12 cellular contexts compared by ENCODE assay signal in the genomic region with DNA sequence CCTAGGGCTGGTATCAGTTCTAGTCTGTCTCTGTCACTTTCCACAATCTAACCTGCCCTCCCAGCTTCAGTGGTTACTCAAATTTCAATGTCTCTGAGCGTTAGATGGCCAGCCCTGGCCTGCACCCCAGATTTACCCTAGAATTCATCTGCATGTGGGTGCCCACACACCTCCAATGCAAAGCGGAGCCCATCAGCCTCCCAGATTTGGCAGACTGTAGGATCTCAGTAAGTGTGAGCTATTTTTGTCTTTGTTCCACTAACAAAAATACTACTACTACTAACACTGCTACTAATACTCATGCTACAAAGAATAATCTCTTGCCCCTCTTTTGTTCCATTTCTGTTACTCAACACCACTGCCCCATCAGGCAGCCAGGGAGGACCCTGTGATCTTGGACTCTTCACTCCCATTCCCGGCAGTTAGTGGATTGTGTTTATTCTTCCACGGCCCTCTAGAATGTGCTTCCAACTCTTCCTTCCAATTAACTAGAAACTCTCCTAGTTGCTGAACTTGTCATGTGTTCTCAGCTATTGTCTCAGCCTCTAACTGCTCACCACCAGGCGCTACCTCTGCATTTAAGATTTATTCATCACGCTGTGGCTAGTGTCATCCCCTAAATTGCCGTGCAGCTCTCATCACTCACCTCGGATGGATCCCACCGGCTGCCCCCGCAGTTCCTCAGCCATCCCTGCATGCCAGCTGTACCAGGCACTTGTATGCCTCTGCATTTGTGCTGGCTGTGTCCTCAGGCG.
DNase-seq lines count a peak whose midpoint lies in the region; ATAC-seq and TF ChIP-seq lines count a peak whose summit lies in the region.
"Had no signal": no experiment of that assay in that cellular context is flagged by ENCODE, and none has a peak within 500 bp of the region (broad histone marks: within the 10 kb centered on the region; RNA-seq: fewer than 3 reads in every experiment).

No MANE protein-coding gene starts in this region.

- TF ChIP-seq CTCF in C4-2B (conservative IDR thresholded peaks at IDR 0.05) (no peak), left ventricle myocardium inferior (IDR thresholded peaks at IDR 0.05; ENCODE audit: borderline replicate concordance) (no peak), prostate gland (IDR thresholded peaks at IDR 0.05) (no peak), brain microvascular endothelial cell (IDR thresholded peaks at IDR 0.05; ENCODE audit: low read depth, low read length, missing control alignments) (no peak)

- intact Hi-C loops in left ventricle myocardium inferior (cut with micrococcal nuclease), result no loop called here
- intact Hi-C loops in prostate gland (cut with DNase I), result loop anchor here (5.0 kb wide), 1 partner anchor 72 kb away; no protein-coding TSS in a partner anchor

- peaks cover 12% of the 10 kb centered on the region for H3K36me3 ChIP-seq in left ventricle myocardium inferior
- H3K36me3 ChIP-seq in prostate gland, result no peaks in the 10 kb centered on the region
- H3K36me3 ChIP-seq in brain microvascular endothelial cell (replicated peaks), result no peaks in the 10 kb centered on the region

- in situ Hi-C loops in brain microvascular endothelial cell (cut with HindIII; ENCODE audit: low pct_ligation_motif_present, low sequenced_read_pairs), result no loop called here

- H3K36me3 Mint-ChIP-seq in activated CD8-positive, alpha-beta T cell treated with anti-CD3 and anti-CD28 coated beads, Interleukin-2, amount 10 ng/mL, durations not matched to agents 7 days and 5 days (ENCODE audit: low read depth), result peaks cover 87% of the 10 kb centered on the region

- no peaks in the 10 kb centered on the region for H3K9me3 Mint-ChIP-seq in activated CD8-positive, alpha-beta T cell treated with anti-CD3 and anti-CD28 coated beads, Interleukin-2, amount 10 ng/mL, durations not matched to agents 7 days and 5 days (ENCODE audit: insufficient read depth)

- H3K27me3 ChIP-seq in left ventricle myocardium inferior (ENCODE audit: low read depth) (no peaks in the 10 kb centered on the region), prostate gland (replicated peaks; ENCODE audit: insufficient read depth) (no peaks in the 10 kb centered on the region), brain microvascular endothelial cell (replicated peaks) (no peaks in the 10 kb centered on the region)

- no peaks in the 10 kb centered on the region for H3K27me3 Mint-ChIP-seq in activated CD8-positive, alpha-beta T cell treated with anti-CD3 and anti-CD28 coated beads, Interleukin-2, amount 10 ng/mL, durations not matched to agents 7 days and 5 days (ENCODE audit: low read depth)

- WGBS in prostate gland, result 72% methylated on average over 11 of the region's 11 CpGs

- peak overlapping the region; percentile 47 for H3K27ac Mint-ChIP-seq in activated CD8-positive, alpha-beta T cell treated with anti-CD3 and anti-CD28 coated beads, Interleukin-2, amount 10 ng/mL, durations not matched to agents 7 days and 5 days

- no peak overlapping the region for H3K4me3 ChIP-seq in left ventricle myocardium inferior
- H3K4me3 ChIP-seq in prostate gland, result no peak overlapping the region
- H3K4me3 ChIP-seq in brain microvascular endothelial cell (ENCODE audit: low read depth, low read length), result no peak overlapping the region

- no peak for DNase-seq in activated CD8-positive, alpha-beta T cell treated with anti-CD3 and anti-CD28 coated beads, Interleukin-2, amount 10 ng/mL, durations not matched to agents 7 days and 5 days
- DNase-seq in left ventricle myocardium inferior (no peak), prostate gland (ENCODE audit: low spot score) (no peak), SW 1271 (lab: John Stamatoyannopoulos, UW) (no peak), brain microvascular endothelial cell (no peak)
- DNase-seq: dermis blood vessel endothelial cell, KG1, left colon, T-helper 9 cell had no signal

- peaks cover 12% of the 10 kb centered on the region for H3K4me1 Mint-ChIP-seq in activated CD8-positive, alpha-beta T cell treated with anti-CD3 and anti-CD28 coated beads, Interleukin-2, amount 10 ng/mL, durations not matched to agents 7 days and 5 days (ENCODE audit: low read depth)

- H3K27ac ChIP-seq in C4-2B (peak overlapping the region; percentile 56), left ventricle myocardium inferior (replicated peaks) (peak overlapping the region; percentile 82), prostate gland (peak overlapping the region; percentile 69 to 76), brain microvascular endothelial cell (no peak overlapping the region)

- POLR2A ChIA-PET in activated CD8-positive, alpha-beta T cell treated with anti-CD3 and anti-CD28 coated beads, Interleukin-2, amount 10 ng/mL, durations not matched to agents 7 days and 5 days (lab: Charles Lee), result interaction anchor here (1.7 kb wide), 1 partner anchor 7 kb away, joined by 4 read pairs; no protein-coding TSS in a partner anchor

- H3K4me1 ChIP-seq in left ventricle myocardium inferior, result peaks cover 56% of the 10 kb centered on the region
- peaks cover 24% of the 10 kb centered on the region for H3K4me1 ChIP-seq in prostate gland (replicated peaks)

- CTCF ChIA-PET in activated CD8-positive, alpha-beta T cell treated with anti-CD3 and anti-CD28 coated beads, Interleukin-2, amount 10 ng/mL, durations not matched to agents 7 days and 5 days (lab: Charles Lee), result interaction anchor here (0.7 to 1.4 kb wide), 3 partner anchors 21 to 195 kb away, joined by 3 to 5 read pairs (median 3); no protein-coding TSS in a partner anchor

- ATAC-seq in activated CD8-positive, alpha-beta T cell treated with anti-CD3 and anti-CD28 coated beads, Interleukin-2, amount 10 ng/mL, durations not matched to agents 7 days and 5 days, result no peak
- no peak for ATAC-seq in HG03097 (IDR thresholded peaks at IDR 0.05; ENCODE audit: low FRiP score, unreplicated experiment)
- no peak for ATAC-seq in GM19328 (IDR thresholded peaks at IDR 0.05; ENCODE audit: unreplicated experiment)
- ATAC-seq: left colon had no signal

- H3K4me3 Mint-ChIP-seq in activated CD8-positive, alpha-beta T cell treated with anti-CD3 and anti-CD28 coated beads, Interleukin-2, amount 10 ng/mL, durations not matched to agents 7 days and 5 days, result no peak overlapping the region

- no peaks in the 10 kb centered on the region for H3K9me3 ChIP-seq in left ventricle myocardium inferior (replicated peaks)
- H3K9me3 ChIP-seq in prostate gland, result no peaks in the 10 kb centered on the region

- no peak for TF ChIP-seq POLR2A in prostate gland (IDR thresholded peaks at IDR 0.05)
